ENCODE assay signal across 26 cellular contexts in genomic region chr2:84653302-84653701, GRCh38.
DNase-seq lines count a peak whose midpoint lies in the region; ATAC-seq, FAIRE-seq and TF ChIP-seq lines count a peak whose summit lies in the region.
"Had no signal": no experiment of that assay in that cellular context is flagged by ENCODE, and none has a peak within 500 bp of the region (broad histone marks: within the 10 kb centered on the region; RNA-seq: fewer than 3 reads in every experiment).

No MANE protein-coding gene starts in this region.

- H4K20me1 ChIP-seq in H1 (replicated peaks in 1 of 2; ENCODE audit: control insufficient read depth in 1 of 2, insufficient read depth in 2 of 2, low read length in 2 of 2) (no peaks in the 10 kb centered on the region), neural progenitor cell (ENCODE audit: low read depth) (no peaks in the 10 kb centered on the region)
- H4K20me1 ChIP-seq: BLaER1 treated with 17β-estradiol and CSF1 and Interleukin-3, amounts not matched to agents 10 nM and 100 nM had no signal

- H3K27me3 ChIP-seq in H1 (replicated peaks in 1 of 4; ENCODE audit: control insufficient read depth in 3 of 4, extremely low read depth in 1 of 4, insufficient read depth in 3 of 4, low read length in 3 of 4), result no peaks in the 10 kb centered on the region
- peaks cover 37% of the 10 kb centered on the region for H3K27me3 ChIP-seq in neural progenitor cell
- H3K27me3 ChIP-seq: BLaER1 treated with 17β-estradiol and CSF1 and Interleukin-3, amounts not matched to agents 10 nM and 100 nM; gastroesophageal sphincter; spleen had no signal

- WGBS in H1 (ENCODE audit: extremely low coverage in 1 of 2, insufficient coverage in 1 of 2, insufficient read length in 1 of 2, insufficient replicate concordance in 2 of 2, low coverage in 1 of 2, low lambda C conversion rate in 2 of 2, missing lambda C conversion rate in 1 of 2), 2 experiments, result 85% methylated on average over 3 of the region's 3 CpGs; no CpG with 5 or more reads in 1 of the 2 experiments

- H3K4me2 ChIP-seq in H1 (ENCODE audit: insufficient read depth in 1 of 2, low read depth in 2 of 2, low read length in 2 of 2) (no peak overlapping the region), neural progenitor cell (no peak overlapping the region)
- H3K4me2 ChIP-seq: BLaER1 treated with 17β-estradiol and CSF1 and Interleukin-3, amounts not matched to agents 10 nM and 100 nM had no signal

- H2BK15ac ChIP-seq in H1 (ENCODE audit: low read length), result no peak overlapping the region

- H3K27ac Mint-ChIP-seq in activated CD8-positive, alpha-beta T cell treated with anti-CD3 and anti-CD28 coated beads, Interleukin-2, amount 10 ng/mL, durations not matched to agents 7 days and 5 days, result peak overlapping the region; percentile 45
- no peak overlapping the region for H3K27ac Mint-ChIP-seq in activated CD8-positive, alpha-beta T cell treated with anti-CD3 and anti-CD28 coated beads for 36 hours
- no peak overlapping the region for H3K27ac Mint-ChIP-seq in neural progenitor cell
- no peak overlapping the region for H3K27ac Mint-ChIP-seq in activated CD4-positive, alpha-beta T cell treated with anti-CD3 and anti-CD28 coated beads, Interleukin-2, amount 10 ng/mL, durations not matched to agents 7 days and 5 days
- H3K27ac Mint-ChIP-seq: activated CD4-positive, alpha-beta memory T cell treated with anti-CD3 and anti-CD28 coated beads for 36 hours had no signal

- H3K23ac ChIP-seq in H1 (ENCODE audit: insufficient read length), result no peak overlapping the region

- no peak for DNase-seq in activated CD8-positive, alpha-beta T cell treated with anti-CD3 and anti-CD28 coated beads, Interleukin-2, amount 10 ng/mL, durations not matched to agents 7 days and 5 days
- DNase-seq in activated CD8-positive, alpha-beta T cell treated with anti-CD3 and anti-CD28 coated beads for 36 hours, result no peak
- DNase-seq in HFF-Myc (ENCODE audit: extremely low read depth, low read depth), result no peak
- no peak for DNase-seq in H1 (ENCODE audit: low read depth in 1 of 2, low spot score in 2 of 2)
- no peak for DNase-seq in neural progenitor cell (ENCODE audit: low spot score)
- DNase-seq in activated CD4-positive, alpha-beta T cell treated with anti-CD3 and anti-CD28 coated beads, Interleukin-2, amount 10 ng/mL, durations not matched to agents 7 days and 5 days, result no peak
- DNase-seq in NCI-H2107 (lab: John Stamatoyannopoulos, UW), result no peak
- DNase-seq: 8988T; activated CD4-positive, alpha-beta memory T cell treated with anti-CD3 and anti-CD28 coated beads for 36 hours; activated CD4-positive, CD25-positive, alpha-beta regulatory T cell; activated naive CD4-positive, alpha-beta T cell; activated T-cell treated with anti-CD3 and anti-CD28 coated beads, Interleukin-2, amount 50 U/mL, for 1 hour; GOT3; Karpas-422; NCI-H1048; NCI-H187; NCI-H748 treated with DMSO at 0.1 percent for 48 hours; retina; spleen; stimulated activated CD4-positive, alpha-beta T cell treated with anti-CD3 and anti-CD28 coated beads, Interleukin-4, amount 100 ng/mL, for 1 hour; stimulated activated naive CD4-positive, alpha-beta T cell treated with Interleukin-2 at 50 U/mL for 16 hours had no signal

- no peak overlapping the region for H4K91ac ChIP-seq in H1 (replicated peaks; ENCODE audit: insufficient read length, low read length)

- CTCF ChIA-PET in activated CD8-positive, alpha-beta T cell treated with anti-CD3 and anti-CD28 coated beads, Interleukin-2, amount 10 ng/mL, durations not matched to agents 7 days and 5 days (lab: Charles Lee), result interaction anchor here (1.1 to 1.8 kb wide), 2 partner anchors 88 to 350 kb away, joined by 3 to 13 read pairs; no protein-coding TSS in a partner anchor
- CTCF ChIA-PET in activated CD8-positive, alpha-beta T cell treated with anti-CD3 and anti-CD28 coated beads for 36 hours (lab: Charles Lee), result interaction anchor here (1.9 kb wide), 1 partner anchor 273 kb away, joined by 8 read pairs; no protein-coding TSS in a partner anchor
- CTCF ChIA-PET in H1 (lab: Charles Lee; ENCODE audit: partially characterized antibody), result interaction anchor here (0.8 to 1.4 kb wide), 4 partner anchors 22 to 216 kb away, joined by 3 to 5 read pairs (median 4); no protein-coding TSS in a partner anchor
- CTCF ChIA-PET in activated CD4-positive, alpha-beta T cell treated with anti-CD3 and anti-CD28 coated beads, Interleukin-2, amount 10 ng/mL, durations not matched to agents 7 days and 5 days (lab: Charles Lee), result no interaction called here

- H3K56ac ChIP-seq in H1 (replicated peaks; ENCODE audit: insufficient read length, low read depth, low read length), result no peak overlapping the region

- no peak overlapping the region for H3K4me3 Mint-ChIP-seq in activated CD8-positive, alpha-beta T cell treated with anti-CD3 and anti-CD28 coated beads, Interleukin-2, amount 10 ng/mL, durations not matched to agents 7 days and 5 days
- no peak overlapping the region for H3K4me3 Mint-ChIP-seq in activated CD8-positive, alpha-beta T cell treated with anti-CD3 and anti-CD28 coated beads for 36 hours
- no peak overlapping the region for H3K4me3 Mint-ChIP-seq in neural progenitor cell
- no peak overlapping the region for H3K4me3 Mint-ChIP-seq in activated CD4-positive, alpha-beta T cell treated with anti-CD3 and anti-CD28 coated beads, Interleukin-2, amount 10 ng/mL, durations not matched to agents 7 days and 5 days
- H3K4me3 Mint-ChIP-seq: activated CD4-positive, alpha-beta memory T cell treated with anti-CD3 and anti-CD28 coated beads for 36 hours had no signal

- H2BK5ac ChIP-seq in H1 (ENCODE audit: low read depth, low read length), result no peak overlapping the region

- no peak for TF ChIP-seq EP300 in H1 (IDR thresholded peaks at IDR 0.05; ENCODE audit: borderline replicate concordance in 1 of 2, low read depth in 2 of 2, low read length in 2 of 2)

- H3K36me3 Mint-ChIP-seq in activated CD8-positive, alpha-beta T cell treated with anti-CD3 and anti-CD28 coated beads, Interleukin-2, amount 10 ng/mL, durations not matched to agents 7 days and 5 days (ENCODE audit: low read depth), result peaks cover 60% of the 10 kb centered on the region
- H3K36me3 Mint-ChIP-seq in activated CD8-positive, alpha-beta T cell treated with anti-CD3 and anti-CD28 coated beads for 36 hours (ENCODE audit: low read depth), result peaks cover 18% of the 10 kb centered on the region
- no peaks in the 10 kb centered on the region for H3K36me3 Mint-ChIP-seq in neural progenitor cell
- H3K36me3 Mint-ChIP-seq in activated CD4-positive, alpha-beta T cell treated with anti-CD3 and anti-CD28 coated beads, Interleukin-2, amount 10 ng/mL, durations not matched to agents 7 days and 5 days (ENCODE audit: low read depth), result peaks cover 37% of the 10 kb centered on the region
- H3K36me3 Mint-ChIP-seq: activated CD4-positive, alpha-beta memory T cell treated with anti-CD3 and anti-CD28 coated beads for 36 hours had no signal

- H3K36me3 ChIP-seq in H1 (ENCODE audit: control insufficient read depth in 2 of 4, insufficient read depth in 4 of 4, low read length in 3 of 4) (no peaks in the 10 kb centered on the region), neural progenitor cell (no peaks in the 10 kb centered on the region)
- H3K36me3 ChIP-seq: BLaER1 treated with 17β-estradiol and CSF1 and Interleukin-3, amounts not matched to agents 10 nM and 100 nM; gastroesophageal sphincter; spleen; thoracic aorta had no signal

- intact Hi-C loops in activated CD8-positive, alpha-beta T cell treated with anti-CD3 and anti-CD28 coated beads for 36 hours (cut with micrococcal nuclease), result no loop called here

- no peaks in the 10 kb centered on the region for H3F3A ChIP-seq in neural progenitor cell (ENCODE audit: low read depth)

- TF ChIP-seq POLR2A in H1 (IDR thresholded peaks at IDR 0.05; ENCODE audit: control extremely low read depth in 1 of 2, low read depth in 2 of 2, low read length in 2 of 2), result no peak

- no peaks in the 10 kb centered on the region for H3K27me3 Mint-ChIP-seq in activated CD8-positive, alpha-beta T cell treated with anti-CD3 and anti-CD28 coated beads, Interleukin-2, amount 10 ng/mL, durations not matched to agents 7 days and 5 days (ENCODE audit: low read depth)
- no peaks in the 10 kb centered on the region for H3K27me3 Mint-ChIP-seq in activated CD8-positive, alpha-beta T cell treated with anti-CD3 and anti-CD28 coated beads for 36 hours
- no peaks in the 10 kb centered on the region for H3K27me3 Mint-ChIP-seq in neural progenitor cell (ENCODE audit: insufficient read depth, low read depth)
- H3K27me3 Mint-ChIP-seq in activated CD4-positive, alpha-beta T cell treated with anti-CD3 and anti-CD28 coated beads, Interleukin-2, amount 10 ng/mL, durations not matched to agents 7 days and 5 days, result no peaks in the 10 kb centered on the region
- H3K27me3 Mint-ChIP-seq: activated CD4-positive, alpha-beta memory T cell treated with anti-CD3 and anti-CD28 coated beads for 36 hours; central memory CD8-positive, alpha-beta T cell had no signal

- H3K23me2 ChIP-seq in H1 (ENCODE audit: low read depth, low read length), result no peaks in the 10 kb centered on the region

- no peak overlapping the region for H4K5ac ChIP-seq in H1 (ENCODE audit: insufficient read length, low read depth, low read length)

- no peak for TF ChIP-seq CTCF in activated CD8-positive, alpha-beta T cell treated with anti-CD3 and anti-CD28 coated beads for 36 hours (IDR thresholded peaks at IDR 0.05)
- TF ChIP-seq CTCF in HFF-Myc (IDR thresholded peaks at IDR 0.05; ENCODE audit: low read depth, low read length, missing control alignments) (peak; percentile 9), H1 (IDR thresholded peaks at IDR 0.05; ENCODE audit: control extremely low read depth in 1 of 3, insufficient read depth in 1 of 3, low read depth in 1 of 3, low read length in 3 of 3) (peak in 2 of 3 experiments; percentile 40 to 46; a peak in 2 of 4 replicates), neural progenitor cell (IDR thresholded peaks at IDR 0.05) (peak; percentile 10)

- peaks cover 43% of the 10 kb centered on the region for H3K9me3 Mint-ChIP-seq in activated CD8-positive, alpha-beta T cell treated with anti-CD3 and anti-CD28 coated beads, Interleukin-2, amount 10 ng/mL, durations not matched to agents 7 days and 5 days (ENCODE audit: insufficient read depth)
- peaks cover 20% of the 10 kb centered on the region for H3K9me3 Mint-ChIP-seq in activated CD8-positive, alpha-beta T cell treated with anti-CD3 and anti-CD28 coated beads for 36 hours
- no peaks in the 10 kb centered on the region for H3K9me3 Mint-ChIP-seq in neural progenitor cell
- H3K9me3 Mint-ChIP-seq in activated CD4-positive, alpha-beta T cell treated with anti-CD3 and anti-CD28 coated beads, Interleukin-2, amount 10 ng/mL, durations not matched to agents 7 days and 5 days, result peaks cover 44% of the 10 kb centered on the region
- H3K9me3 Mint-ChIP-seq: activated CD4-positive, alpha-beta memory T cell treated with anti-CD3 and anti-CD28 coated beads for 36 hours; central memory CD8-positive, alpha-beta T cell had no signal

- H2AFZ ChIP-seq in H1 (ENCODE audit: low read length) (no peak overlapping the region), neural progenitor cell (replicated peaks) (no peak overlapping the region)

- H4K8ac ChIP-seq in H1 (ENCODE audit: extremely low read depth, insufficient read depth, low read length), result no peak overlapping the region

- H3K79me2 ChIP-seq in H1 (ENCODE audit: control insufficient read depth in 1 of 2, insufficient read depth in 2 of 2, low read length in 2 of 2), result no peaks in the 10 kb centered on the region
- H3K79me2 ChIP-seq in neural progenitor cell (ENCODE audit: low read depth), result no peaks in the 10 kb centered on the region

- no peak for FAIRE-seq in H1 (lab: Jason Lieb, UNC)

- H3K4me1 ChIP-seq in H1 (replicated peaks in 1 of 4; ENCODE audit: control insufficient read depth in 3 of 4, insufficient read depth in 4 of 4, low read length in 3 of 4) (no peaks in the 10 kb centered on the region), neural progenitor cell (no peaks in the 10 kb centered on the region)
- H3K4me1 ChIP-seq: gastroesophageal sphincter had no signal

- no peak overlapping the region for H2BK20ac ChIP-seq in H1 (ENCODE audit: low read length)

- H3K4me1 Mint-ChIP-seq in activated CD8-positive, alpha-beta T cell treated with anti-CD3 and anti-CD28 coated beads, Interleukin-2, amount 10 ng/mL, durations not matched to agents 7 days and 5 days (ENCODE audit: low read depth), result peaks cover 66% of the 10 kb centered on the region
- peaks cover 66% of the 10 kb centered on the region for H3K4me1 Mint-ChIP-seq in activated CD8-positive, alpha-beta T cell treated with anti-CD3 and anti-CD28 coated beads for 36 hours (ENCODE audit: low read depth)
- H3K4me1 Mint-ChIP-seq in neural progenitor cell, result no peaks in the 10 kb centered on the region
- peaks cover 67% of the 10 kb centered on the region for H3K4me1 Mint-ChIP-seq in activated CD4-positive, alpha-beta T cell treated with anti-CD3 and anti-CD28 coated beads, Interleukin-2, amount 10 ng/mL, durations not matched to agents 7 days and 5 days

- no peaks in the 10 kb centered on the region for H3K79me1 ChIP-seq in H1 (ENCODE audit: low read depth, low read length)

- H3K18ac ChIP-seq in H1 (ENCODE audit: extremely low read depth, low read length), result no peak overlapping the region

- no peak overlapping the region for H2AK5ac ChIP-seq in H1 (ENCODE audit: low read depth, low read length)

- ATAC-seq in activated CD8-positive, alpha-beta T cell treated with anti-CD3 and anti-CD28 coated beads, Interleukin-2, amount 10 ng/mL, durations not matched to agents 7 days and 5 days, result no peak
- no peak for ATAC-seq in activated CD8-positive, alpha-beta T cell treated with anti-CD3 and anti-CD28 coated beads for 36 hours
- ATAC-seq in HG03135 (IDR thresholded peaks at IDR 0.05; ENCODE audit: unreplicated experiment), result no peak
- ATAC-seq: gastroesophageal sphincter had no signal

- peak; percentile 63 to 68 for TF ChIP-seq RAD21 in H1 (IDR thresholded peaks at IDR 0.05 in 1 of 2, conservative IDR thresholded peaks at IDR 0.05 in 1 of 2; ENCODE audit: low read depth in 2 of 2, low read length in 2 of 2)

- no peak overlapping the region for H2BK120ac ChIP-seq in H1 (replicated peaks; ENCODE audit: low read depth, low read length)

- H3K9me3 ChIP-seq in H1 (ENCODE audit: insufficient read depth in 2 of 2, low read depth in 1 of 2, low read length in 1 of 2), result no peaks in the 10 kb centered on the region
- H3K9me3 ChIP-seq in neural progenitor cell (ENCODE audit: low read depth), result no peaks in the 10 kb centered on the region
- H3K9me3 ChIP-seq: BLaER1 treated with 17β-estradiol and CSF1 and Interleukin-3, amounts not matched to agents 10 nM and 100 nM; gastroesophageal sphincter; spleen; thoracic aorta had no signal

- no peak overlapping the region for H3K4ac ChIP-seq in H1 (replicated peaks; ENCODE audit: insufficient read length, low read depth, low read length)

- POLR2A ChIA-PET in activated CD8-positive, alpha-beta T cell treated with anti-CD3 and anti-CD28 coated beads, Interleukin-2, amount 10 ng/mL, durations not matched to agents 7 days and 5 days (lab: Charles Lee), result no interaction called here
- POLR2A ChIA-PET in activated CD8-positive, alpha-beta T cell treated with anti-CD3 and anti-CD28 coated beads for 36 hours (lab: Charles Lee), result no interaction called here
- POLR2A ChIA-PET in H1 (lab: Charles Lee; ENCODE audit: partially characterized antibody), result no interaction called here
- POLR2A ChIA-PET in activated CD4-positive, alpha-beta T cell treated with anti-CD3 and anti-CD28 coated beads, Interleukin-2, amount 10 ng/mL, durations not matched to agents 7 days and 5 days (lab: Charles Lee), result no interaction called here

- H3K4me3 ChIP-seq in HFF-Myc (replicated peaks; ENCODE audit: low read depth, low read length), result no peak overlapping the region
- no peak overlapping the region for H3K4me3 ChIP-seq in H1 (ENCODE audit: extremely low read depth in 1 of 4, insufficient read depth in 2 of 4, low read depth in 3 of 4, low read length in 4 of 4)
- H3K4me3 ChIP-seq in neural progenitor cell, result no peak overlapping the region
- H3K4me3 ChIP-seq: BLaER1 treated with 17β-estradiol and CSF1 and Interleukin-3, amounts not matched to agents 10 nM and 100 nM; gastroesophageal sphincter; spleen; thoracic aorta had no signal

- H2BK12ac ChIP-seq in H1 (ENCODE audit: low read depth, low read length), result no peak overlapping the region

- H3K9ac ChIP-seq in H1 (replicated peaks in 1 of 4; ENCODE audit: extremely low read depth in 1 of 4, low read depth in 3 of 4, low read length in 3 of 4) (no peak overlapping the region), neural progenitor cell (no peak overlapping the region)
- H3K9ac ChIP-seq: BLaER1 treated with 17β-estradiol and CSF1 and Interleukin-3, amounts not matched to agents 10 nM and 100 nM had no signal

- H3K27ac ChIP-seq in H1 (ENCODE audit: low read depth, low read length) (no peak overlapping the region), neural progenitor cell (no peak overlapping the region)
- H3K27ac ChIP-seq: BLaER1 treated with 17β-estradiol and CSF1 and Interleukin-3, amounts not matched to agents 10 nM and 100 nM; gastroesophageal sphincter; spleen; thoracic aorta had no signal

- H3K14ac ChIP-seq in H1 (ENCODE audit: insufficient read length), result no peak overlapping the region
